9 cellular contexts compared by ENCODE assay signal in genomic region chr14:100692859-100693558, GRCh38. TPM values are rescaled to one million over a fixed set of nuclear protein-coding genes. Genes with fewer than 3 reads are reported as not detected.
DNase-seq lines count a peak whose midpoint lies in the region; ATAC-seq and TF ChIP-seq lines count a peak whose summit lies in the region.
"Had no signal": no experiment of that assay in that cellular context is flagged by ENCODE, and none has a peak within 500 bp of the region (broad histone marks: within the 10 kb centered on the region; RNA-seq: fewer than 3 reads in every experiment).

No MANE protein-coding gene starts in this region.

- H3K27ac Mint-ChIP-seq in naive thymus-derived CD4-positive, alpha-beta T cell: no peak overlapping the region
- no peak overlapping the region for H3K27ac Mint-ChIP-seq in activated CD8-positive, alpha-beta T cell treated with anti-CD3 and anti-CD28 coated beads for 36 hours

- intact Hi-C loops in naive thymus-derived CD4-positive, alpha-beta T cell (cut with micrococcal nuclease): no loop called here
- intact Hi-C loops in activated CD8-positive, alpha-beta T cell treated with anti-CD3 and anti-CD28 coated beads for 36 hours (cut with micrococcal nuclease): no loop called here

- H3K36me3 Mint-ChIP-seq in naive thymus-derived CD4-positive, alpha-beta T cell: no peaks in the 10 kb centered on the region
- no peaks in the 10 kb centered on the region for H3K36me3 Mint-ChIP-seq in activated CD8-positive, alpha-beta T cell treated with anti-CD3 and anti-CD28 coated beads for 36 hours (ENCODE audit: low read depth)

- peaks cover 0 to 3% (median 0%) of the 10 kb centered on the region in 7 donors for H3K4me1 Mint-ChIP-seq in naive thymus-derived CD4-positive, alpha-beta T cell
- H3K4me1 Mint-ChIP-seq in activated CD8-positive, alpha-beta T cell treated with anti-CD3 and anti-CD28 coated beads for 36 hours (ENCODE audit: low read depth): no peaks in the 10 kb centered on the region

- H3K27ac ChIP-seq in naive thymus-derived CD4-positive, alpha-beta T cell (ENCODE audit: low read depth, low read length): no peak overlapping the region

- H3K36me3 ChIP-seq in naive thymus-derived CD4-positive, alpha-beta T cell (ENCODE audit: control insufficient read depth in 2 of 3, insufficient read depth in 3 of 3, low read length in 3 of 3): no peaks in the 10 kb centered on the region

- no peaks in the 10 kb centered on the region for H3K27me3 ChIP-seq in naive thymus-derived CD4-positive, alpha-beta T cell (ENCODE audit: control insufficient read depth in 2 of 2, insufficient read depth in 2 of 2, low read length in 2 of 2)

- no peak for TF ChIP-seq CTCF in activated CD8-positive, alpha-beta T cell treated with anti-CD3 and anti-CD28 coated beads for 36 hours (IDR thresholded peaks at IDR 0.05)

- H3K4me3 ChIP-seq in naive thymus-derived CD4-positive, alpha-beta T cell (ENCODE audit: low read length): no peak overlapping the region

- POLR2A ChIA-PET in naive thymus-derived CD4-positive, alpha-beta T cell (lab: Charles Lee): no interaction called here
- POLR2A ChIA-PET in activated CD8-positive, alpha-beta T cell treated with anti-CD3 and anti-CD28 coated beads for 36 hours (lab: Charles Lee): no interaction called here

- H3K27me3 Mint-ChIP-seq in naive thymus-derived CD4-positive, alpha-beta T cell: peaks cover 0 to 48% (median 5%) of the 10 kb centered on the region in 5 donors
- peaks cover 3% of the 10 kb centered on the region for H3K27me3 Mint-ChIP-seq in activated CD8-positive, alpha-beta T cell treated with anti-CD3 and anti-CD28 coated beads for 36 hours

- H3K9me3 Mint-ChIP-seq in naive thymus-derived CD4-positive, alpha-beta T cell: no peaks in the 10 kb centered on the region
- H3K9me3 Mint-ChIP-seq in activated CD8-positive, alpha-beta T cell treated with anti-CD3 and anti-CD28 coated beads for 36 hours: no peaks in the 10 kb centered on the region

- no peaks in the 10 kb centered on the region for H3K9me3 ChIP-seq in naive thymus-derived CD4-positive, alpha-beta T cell (ENCODE audit: control insufficient read depth in 2 of 3, low read length in 3 of 3)

- peak; percentile 98 for DNase-seq in Daoy (ENCODE audit: low read depth)
- DNase-seq in NCI-H2196 (lab: John Stamatoyannopoulos, UW; ENCODE audit: unreplicated experiment): peak; percentile 86
- DNase-seq in brain pericyte (ENCODE audit: low read depth, low spot score): peak; percentile 58
- DNase-seq in naive thymus-derived CD4-positive, alpha-beta T cell: no peak
- DNase-seq in activated CD8-positive, alpha-beta memory T cell treated with anti-CD3 and anti-CD28 coated beads, Interleukin-2, amount 50 U/mL, for 48 hours: no peak
- DNase-seq in activated CD8-positive, alpha-beta T cell treated with anti-CD3 and anti-CD28 coated beads for 36 hours: no peak
- DNase-seq: activated CD4-positive, alpha-beta T cell treated with anti-CD3 and anti-CD28 coated beads, Interleukin-2, amount 50 U/mL, for 48 hours had no signal

- CTCF ChIA-PET in naive thymus-derived CD4-positive, alpha-beta T cell (lab: Charles Lee): no interaction called here
- CTCF ChIA-PET in activated CD8-positive, alpha-beta T cell treated with anti-CD3 and anti-CD28 coated beads for 36 hours (lab: Charles Lee): no interaction called here

- ATAC-seq in naive thymus-derived CD4-positive, alpha-beta T cell: peak; percentile 37
- ATAC-seq in HG02571 (IDR thresholded peaks at IDR 0.05; ENCODE audit: unreplicated experiment) (no peak), GM21447 (IDR thresholded peaks at IDR 0.05; ENCODE audit: unreplicated experiment) (no peak)
- ATAC-seq in activated CD8-positive, alpha-beta T cell treated with anti-CD3 and anti-CD28 coated beads for 36 hours: no peak

- H3K4me3 Mint-ChIP-seq in naive thymus-derived CD4-positive, alpha-beta T cell: no peak overlapping the region
- no peak overlapping the region for H3K4me3 Mint-ChIP-seq in activated CD8-positive, alpha-beta T cell treated with anti-CD3 and anti-CD28 coated beads for 36 hours

- H3K4me1 ChIP-seq in naive thymus-derived CD4-positive, alpha-beta T cell (ENCODE audit: control insufficient read depth in 2 of 2, insufficient read depth in 2 of 2, low read length in 2 of 2): no peaks in the 10 kb centered on the region

RNA-seq across cellular contexts. Expression of gene DLK1, which starts 33.7 kb away (rescaled TPM):
- 0.06 TPM in 1 of 2 replicates, not detected in the other for total RNA-seq in Daoy (2014; rRNA removed; shearing (Covaris generic))
- not detected for total RNA-seq in naive thymus-derived CD4-positive, alpha-beta T cell
- not detected for polyA plus RNA-seq in naive thymus-derived CD4-positive, alpha-beta T cell
- not detected for total RNA-seq in activated CD8-positive, alpha-beta T cell treated with anti-CD3 and anti-CD28 coated beads for 36 hours

Comparison
In these comparisons a context has a peak if more than half of its experiments do, and no peak if none do; other contexts are left out.
1. DNase-seq: peak in Daoy (single experiment), NCI-H2196 (single experiment) and brain pericyte (single experiment); none in naive thymus-derived CD4-positive, alpha-beta T cell (0 of 9), activated CD8-positive, alpha-beta memory T cell treated with anti-CD3 and anti-CD28 coated beads, Interleukin-2, amount 50 U/mL, for 48 hours (single experiment) and activated CD8-positive, alpha-beta T cell treated with anti-CD3 and anti-CD28 coated beads for 36 hours (single experiment).